1 cellular context compared by ENCODE assay signal in the genomic region with DNA sequence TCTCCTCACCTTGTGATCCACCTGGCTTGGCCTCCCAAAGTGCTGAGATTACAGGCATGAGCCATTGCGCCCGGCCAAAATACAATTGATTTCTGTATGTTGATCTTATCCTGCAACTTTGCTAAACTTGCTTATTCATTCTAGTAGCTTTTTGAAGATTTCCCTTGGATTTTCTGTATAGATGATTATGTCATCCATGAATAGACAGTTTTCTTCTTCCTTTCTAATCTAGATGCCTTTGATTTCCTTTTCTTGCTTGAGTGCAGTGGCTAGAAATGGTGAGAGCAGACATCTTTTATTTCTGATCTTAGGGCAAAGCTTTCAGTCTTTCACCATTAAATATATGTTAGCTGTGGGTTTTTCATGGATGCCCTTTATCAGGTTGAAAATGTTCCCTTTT.
TF ChIP-seq lines count a peak whose summit lies in the region.

No MANE protein-coding gene starts in this region.

TF ChIP-seq in K562, 482 proteins besides CTCF, POLR2A, EP300 and RAD21:
- TF ChIP-seq SMARCA4 (IDR thresholded peaks at IDR 0.05) = peak; percentile 49; the same call in 1 of the 2 replicates
- no peak for TF ChIP-seq FOXP1 (CRISPR knock-in tag; IDR thresholded peaks at IDR 0.05)
- no peak for TF ChIP-seq PTTG1 (tag; IDR thresholded peaks at IDR 0.05; ENCODE audit: low read depth)
- TF ChIP-seq, protein P1, sequence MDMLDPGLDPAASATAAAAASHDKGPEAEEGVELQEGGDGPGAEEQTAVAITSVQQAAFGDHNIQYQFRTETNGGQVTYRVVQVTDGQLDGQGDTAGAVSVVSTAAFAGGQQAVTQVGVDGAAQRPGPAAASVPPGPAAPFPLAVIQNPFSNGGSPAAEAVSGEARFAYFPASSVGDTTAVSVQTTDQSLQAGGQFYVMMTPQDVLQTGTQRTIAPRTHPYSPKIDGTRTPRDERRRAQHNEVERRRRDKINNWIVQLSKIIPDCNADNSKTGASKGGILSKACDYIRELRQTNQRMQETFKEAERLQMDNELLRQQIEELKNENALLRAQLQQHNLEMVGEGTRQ (CRISPR knock-in tag; IDR thresholded peaks at IDR 0.05) = no peak
- TF ChIP-seq SMARCE1 (IDR thresholded peaks at IDR 0.05) = peak; percentile 34; the same call in 1 of the 2 replicates
- peak; percentile 71 for TF ChIP-seq ATF3 (IDR thresholded peaks at IDR 0.05)
- TF ChIP-seq ATF3 (CRISPR knock-in tag; conservative IDR thresholded peaks at IDR 0.05) = no peak
- TF ChIP-seq ZBTB2 (IDR thresholded peaks at IDR 0.05) = no peak
- no peak for TF ChIP-seq KLF1 (tag; IDR thresholded peaks at IDR 0.05)
- TF ChIP-seq OTX1 (CRISPR knock-in tag; IDR thresholded peaks at IDR 0.05) = no peak
- 0 out of 2 replicates have a peak, but pooled peaks have one; percentile 21 for TF ChIP-seq JUND (IDR thresholded peaks at IDR 0.05; ENCODE audit: borderline replicate concordance, low read depth, low read length)
- TF ChIP-seq JUND (tag; IDR thresholded peaks at IDR 0.05; ENCODE audit: borderline replicate concordance, low read depth, low read length) = 0 out of 3 replicates have a peak, but pooled peaks have one; percentile 34
- peak in 1 of 2 experiments; percentile 23; a peak in 1 of 4 replicates for TF ChIP-seq RCOR1 (IDR thresholded peaks at IDR 0.05; ENCODE audit: borderline replicate concordance in 1 of 2, low read depth in 2 of 2, low read length in 2 of 2)
- peak; percentile 35; the same call in 1 of the 2 replicates for TF ChIP-seq MAFF (IDR thresholded peaks at IDR 0.05; ENCODE audit: low read length)
- TF ChIP-seq ZHX1 (conservative IDR thresholded peaks at IDR 0.05; ENCODE audit: low read length) = no peak
- no peak for TF ChIP-seq BRD4 (IDR thresholded peaks at IDR 0.05)
- TF ChIP-seq, protein P2, sequence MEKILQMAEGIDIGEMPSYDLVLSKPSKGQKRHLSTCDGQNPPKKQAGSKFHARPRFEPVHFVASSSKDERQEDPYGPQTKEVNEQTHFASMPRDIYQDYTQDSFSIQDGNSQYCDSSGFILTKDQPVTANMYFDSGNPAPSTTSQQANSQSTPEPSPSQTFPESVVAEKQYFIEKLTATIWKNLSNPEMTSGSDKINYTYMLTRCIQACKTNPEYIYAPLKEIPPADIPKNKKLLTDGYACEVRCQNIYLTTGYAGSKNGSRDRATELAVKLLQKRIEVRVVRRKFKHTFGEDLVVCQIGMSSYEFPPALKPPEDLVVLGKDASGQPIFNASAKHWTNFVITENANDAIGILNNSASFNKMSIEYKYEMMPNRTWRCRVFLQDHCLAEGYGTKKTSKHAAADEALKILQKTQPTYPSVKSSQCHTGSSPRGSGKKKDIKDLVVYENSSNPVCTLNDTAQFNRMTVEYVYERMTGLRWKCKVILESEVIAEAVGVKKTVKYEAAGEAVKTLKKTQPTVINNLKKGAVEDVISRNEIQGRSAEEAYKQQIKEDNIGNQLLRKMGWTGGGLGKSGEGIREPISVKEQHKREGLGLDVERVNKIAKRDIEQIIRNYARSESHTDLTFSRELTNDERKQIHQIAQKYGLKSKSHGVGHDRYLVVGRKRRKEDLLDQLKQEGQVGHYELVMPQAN (IDR thresholded peaks at IDR 0.05; ENCODE audit: borderline replicate concordance) = no peak
- peak; percentile 52; the same call in 1 of the 2 replicates for TF ChIP-seq ATF7 (IDR thresholded peaks at IDR 0.05)
- TF ChIP-seq PHF21A (IDR thresholded peaks at IDR 0.05; ENCODE audit: borderline replicate concordance, low read depth) = no peak
- TF ChIP-seq C11orf30 (IDR thresholded peaks at IDR 0.05; ENCODE audit: low read depth) = peak; percentile 79
- TF ChIP-seq ZNF316 (IDR thresholded peaks at IDR 0.05) = peak; percentile 89
- no peak for TF ChIP-seq ZNF77 (CRISPR knock-in tag; IDR thresholded peaks at IDR 0.05)
- TF ChIP-seq DPF2 (IDR thresholded peaks at IDR 0.05) = peak; percentile 56; the same call in 1 of the 2 replicates
- no peak for TF ChIP-seq ZNF830 (CRISPR knock-in tag; IDR thresholded peaks at IDR 0.05)
- peak; percentile 81 for TF ChIP-seq MAFG (tag; conservative IDR thresholded peaks at IDR 0.05)
- TF ChIP-seq, protein P3, sequence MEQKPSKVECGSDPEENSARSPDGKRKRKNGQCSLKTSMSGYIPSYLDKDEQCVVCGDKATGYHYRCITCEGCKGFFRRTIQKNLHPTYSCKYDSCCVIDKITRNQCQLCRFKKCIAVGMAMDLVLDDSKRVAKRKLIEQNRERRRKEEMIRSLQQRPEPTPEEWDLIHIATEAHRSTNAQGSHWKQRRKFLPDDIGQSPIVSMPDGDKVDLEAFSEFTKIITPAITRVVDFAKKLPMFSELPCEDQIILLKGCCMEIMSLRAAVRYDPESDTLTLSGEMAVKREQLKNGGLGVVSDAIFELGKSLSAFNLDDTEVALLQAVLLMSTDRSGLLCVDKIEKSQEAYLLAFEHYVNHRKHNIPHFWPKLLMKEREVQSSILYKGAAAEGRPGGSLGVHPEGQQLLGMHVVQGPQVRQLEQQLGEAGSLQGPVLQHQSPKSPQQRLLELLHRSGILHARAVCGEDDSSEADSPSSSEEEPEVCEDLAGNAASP (IDR thresholded peaks at IDR 0.05) = no peak
- TF ChIP-seq TBL1XR1 (IDR thresholded peaks at IDR 0.05; ENCODE audit: low read length in 2 of 2) = peak in 1 of 2 experiments; percentile 20; a peak in 1 of 4 replicates
- TF ChIP-seq ARID1B (IDR thresholded peaks at IDR 0.05) = peak; percentile 47
- TF ChIP-seq NFE2 (IDR thresholded peaks at IDR 0.05; ENCODE audit: low read depth) = peak; percentile 70
